ENCODE assay signal across 3 cellular contexts in genomic region chr6:163428373-163428772, GRCh38.
TF ChIP-seq lines count a peak whose summit lies in the region.

No MANE protein-coding gene starts in this region.

TF ChIP-seq in SK-N-SH, 30 proteins besides CTCF, POLR2A, EP300 and RAD21 (continued from another document):
- no peak for TF ChIP-seq IRF3 (IDR thresholded peaks at IDR 0.05; ENCODE audit: low read depth, low read length)
- TF ChIP-seq FOXJ3 (CRISPR knock-in tag; IDR thresholded peaks at IDR 0.05), result no peak
- TF ChIP-seq REST (IDR thresholded peaks at IDR 0.05; ENCODE audit: low read depth, low read length), result no peak
- no peak for TF ChIP-seq RXRA (IDR thresholded peaks at IDR 0.05; ENCODE audit: borderline replicate concordance, low read depth)
- no peak for TF ChIP-seq PBX3 (IDR thresholded peaks at IDR 0.05)
- TF ChIP-seq SMC3 (IDR thresholded peaks at IDR 0.05; ENCODE audit: low read depth, low read length), result no peak

TF ChIP-seq in SK-N-SH treated with all-trans-retinoic acid at 6 μM for 48 hours, 23 proteins besides CTCF, POLR2A, EP300 and RAD21:
- no peak for TF ChIP-seq TSHZ2 (CRISPR knock-in tag; IDR thresholded peaks at IDR 0.05)

TF ChIP-seq in WTC11, 78 proteins besides CTCF, POLR2A, EP300 and RAD21:
- TF ChIP-seq AFF4 (CRISPR knock-in tag; IDR thresholded peaks at IDR 0.05; ENCODE audit: borderline replicate concordance), result no peak
- no peak for TF ChIP-seq ATF1 (CRISPR knock-in tag; IDR thresholded peaks at IDR 0.05)
- no peak for TF ChIP-seq ZNF121 (CRISPR knock-in tag; IDR thresholded peaks at IDR 0.05)
- TF ChIP-seq ZNF532 (CRISPR knock-in tag; IDR thresholded peaks at IDR 0.05; ENCODE audit: borderline replicate concordance), result no peak
- no peak for TF ChIP-seq ELF4 (CRISPR knock-in tag; IDR thresholded peaks at IDR 0.05; ENCODE audit: low read depth)
- TF ChIP-seq ZNF263 (CRISPR knock-in tag; IDR thresholded peaks at IDR 0.05; ENCODE audit: low read depth), result no peak
- TF ChIP-seq STAT6 (CRISPR knock-in tag; conservative IDR thresholded peaks at IDR 0.05; ENCODE audit: low read depth), result no peak
- TF ChIP-seq FOXK1 (CRISPR knock-in tag; IDR thresholded peaks at IDR 0.05), result no peak
- TF ChIP-seq NR2C2 (CRISPR knock-in tag; IDR thresholded peaks at IDR 0.05), result no peak
- no peak for TF ChIP-seq ATF6 (CRISPR knock-in tag; IDR thresholded peaks at IDR 0.05)
- no peak for TF ChIP-seq RORB (CRISPR knock-in tag; IDR thresholded peaks at IDR 0.05)
- TF ChIP-seq ZNF232 (CRISPR knock-in tag; IDR thresholded peaks at IDR 0.05), result no peak
- no peak for TF ChIP-seq ZNF219 (CRISPR knock-in tag; IDR thresholded peaks at IDR 0.05; ENCODE audit: borderline replicate concordance)
- TF ChIP-seq SP1 (CRISPR knock-in tag; conservative IDR thresholded peaks at IDR 0.05), result no peak
- TF ChIP-seq CREM (CRISPR knock-in tag; IDR thresholded peaks at IDR 0.05), result no peak
